In genomic region chr11:128603003-128603715, GRCh38 we compare ENCODE assay signal across 15 cellular contexts. TPM values are rescaled to one million over a fixed set of nuclear protein-coding genes. Genes with fewer than 3 reads are reported as not detected.
DNase-seq lines count a peak whose midpoint lies in the region; ATAC-seq and TF ChIP-seq lines count a peak whose summit lies in the region.
"Had no signal": no experiment of that assay in that cellular context is flagged by ENCODE, and none has a peak within 500 bp of the region (broad histone marks: within the 10 kb centered on the region; RNA-seq: fewer than 3 reads in every experiment).

No MANE protein-coding gene starts in this region.

- H3K4me2 ChIP-seq in GM23338, result no peak overlapping the region
- H3K4me2 ChIP-seq: A549 had no signal

- H3K36me3 Mint-ChIP-seq in activated CD8-positive, alpha-beta memory T cell treated with anti-CD3 and anti-CD28 coated beads, Interleukin-2, amount 10 ng/mL, durations not matched to agents 7 days and 5 days, result no peaks in the 10 kb centered on the region
- no peaks in the 10 kb centered on the region for H3K36me3 Mint-ChIP-seq in GM23338 (ENCODE audit: low read depth)
- no peaks in the 10 kb centered on the region for H3K36me3 Mint-ChIP-seq in activated CD8-positive, alpha-beta T cell treated with anti-CD3 and anti-CD28 coated beads, Interleukin-2, amount 10 ng/mL, durations not matched to agents 7 days and 5 days (ENCODE audit: low read depth)
- peaks cover 0 to 2% (median 0%) of the 10 kb centered on the region in 5 donors for H3K36me3 Mint-ChIP-seq in naive thymus-derived CD4-positive, alpha-beta T cell
- H3K36me3 Mint-ChIP-seq: mesothelial cell of epicardium had no signal

- no peak overlapping the region for H3K27ac Mint-ChIP-seq in activated CD8-positive, alpha-beta memory T cell treated with anti-CD3 and anti-CD28 coated beads, Interleukin-2, amount 10 ng/mL, durations not matched to agents 7 days and 5 days
- no peak overlapping the region for H3K27ac Mint-ChIP-seq in GM23338
- no peak overlapping the region for H3K27ac Mint-ChIP-seq in activated CD8-positive, alpha-beta T cell treated with anti-CD3 and anti-CD28 coated beads, Interleukin-2, amount 10 ng/mL, durations not matched to agents 7 days and 5 days
- H3K27ac Mint-ChIP-seq in naive thymus-derived CD4-positive, alpha-beta T cell, result peak overlapping the region in 6 of 9 donors; percentile 18 to 81 (median 31)
- H3K27ac Mint-ChIP-seq: mesothelial cell of epicardium had no signal

- H3K36me3 ChIP-seq in GM23338 (ENCODE audit: insufficient read depth), result no peaks in the 10 kb centered on the region
- H3K36me3 ChIP-seq in naive thymus-derived CD4-positive, alpha-beta T cell (ENCODE audit: control insufficient read depth in 2 of 3, insufficient read depth in 3 of 3, low read length in 3 of 3), result no peaks in the 10 kb centered on the region
- H3K36me3 ChIP-seq: neutrophil had no signal

- H3K9me2 ChIP-seq in GM23338 (ENCODE audit: insufficient read depth), result no peaks in the 10 kb centered on the region; the same call in 1 of the 2 replicates

- no peaks in the 10 kb centered on the region for H3K9me3 ChIP-seq in naive thymus-derived CD4-positive, alpha-beta T cell (ENCODE audit: control insufficient read depth in 2 of 3, low read length in 3 of 3)
- H3K9me3 ChIP-seq: A549, neutrophil had no signal

- ATAC-seq in activated CD8-positive, alpha-beta memory T cell treated with anti-CD3 and anti-CD28 coated beads, Interleukin-2, amount 10 ng/mL, durations not matched to agents 7 days and 5 days, result no peak
- no peak for ATAC-seq in GM23338
- no peak for ATAC-seq in activated CD8-positive, alpha-beta T cell treated with anti-CD3 and anti-CD28 coated beads, Interleukin-2, amount 10 ng/mL, durations not matched to agents 7 days and 5 days
- no peak for ATAC-seq in naive thymus-derived CD4-positive, alpha-beta T cell
- ATAC-seq in GM21390 (IDR thresholded peaks at IDR 0.05; ENCODE audit: unreplicated experiment), result no peak
- ATAC-seq: A549, K562 had no signal

- H3F3A ChIP-seq in GM23338 (replicated peaks; ENCODE audit: low read depth), result no peaks in the 10 kb centered on the region

- no peak overlapping the region for H3K4me3 ChIP-seq in GM23338
- H3K4me3 ChIP-seq in naive thymus-derived CD4-positive, alpha-beta T cell (ENCODE audit: low read length), result no peak overlapping the region
- H3K4me3 ChIP-seq: A549, K562 had no signal

- H3K4me1 Mint-ChIP-seq in activated CD8-positive, alpha-beta memory T cell treated with anti-CD3 and anti-CD28 coated beads, Interleukin-2, amount 10 ng/mL, durations not matched to agents 7 days and 5 days, result peaks cover 8% of the 10 kb centered on the region
- peaks cover 28% of the 10 kb centered on the region for H3K4me1 Mint-ChIP-seq in GM23338
- peaks cover 10% of the 10 kb centered on the region for H3K4me1 Mint-ChIP-seq in activated CD8-positive, alpha-beta T cell treated with anti-CD3 and anti-CD28 coated beads, Interleukin-2, amount 10 ng/mL, durations not matched to agents 7 days and 5 days (ENCODE audit: low read depth)
- H3K4me1 Mint-ChIP-seq in naive thymus-derived CD4-positive, alpha-beta T cell, result peaks cover 7 to 86% (median 70%) of the 10 kb centered on the region in 7 donors
- H3K4me1 Mint-ChIP-seq: mesothelial cell of epicardium had no signal

- no peaks in the 10 kb centered on the region for H3K9me3 Mint-ChIP-seq in activated CD8-positive, alpha-beta memory T cell treated with anti-CD3 and anti-CD28 coated beads, Interleukin-2, amount 10 ng/mL, durations not matched to agents 7 days and 5 days (ENCODE audit: low read depth)
- H3K9me3 Mint-ChIP-seq in GM23338, result no peaks in the 10 kb centered on the region
- H3K9me3 Mint-ChIP-seq in activated CD8-positive, alpha-beta T cell treated with anti-CD3 and anti-CD28 coated beads, Interleukin-2, amount 10 ng/mL, durations not matched to agents 7 days and 5 days (ENCODE audit: insufficient read depth), result no peaks in the 10 kb centered on the region
- peaks cover 0 to 2% (median 0%) of the 10 kb centered on the region in 11 donors for H3K9me3 Mint-ChIP-seq in naive thymus-derived CD4-positive, alpha-beta T cell

- peak overlapping the region; percentile 45; the same call in 1 of the 2 replicates for H2AFZ ChIP-seq in GM23338

- H3K4me3 Mint-ChIP-seq in activated CD8-positive, alpha-beta memory T cell treated with anti-CD3 and anti-CD28 coated beads, Interleukin-2, amount 10 ng/mL, durations not matched to agents 7 days and 5 days, result no peak overlapping the region
- H3K4me3 Mint-ChIP-seq in GM23338, result no peak overlapping the region
- H3K4me3 Mint-ChIP-seq in activated CD8-positive, alpha-beta T cell treated with anti-CD3 and anti-CD28 coated beads, Interleukin-2, amount 10 ng/mL, durations not matched to agents 7 days and 5 days, result no peak overlapping the region
- peak overlapping the region in 1 of 10 donors; percentile 19 for H3K4me3 Mint-ChIP-seq in naive thymus-derived CD4-positive, alpha-beta T cell
- H3K4me3 Mint-ChIP-seq: mesothelial cell of epicardium had no signal

- peak; percentile 11 for DNase-seq in activated CD8-positive, alpha-beta memory T cell treated with anti-CD3 and anti-CD28 coated beads, Interleukin-2, amount 10 ng/mL, durations not matched to agents 7 days and 5 days
- DNase-seq in activated CD8-positive, alpha-beta memory T cell treated with anti-CD3 and anti-CD28 coated beads, Interleukin-2, amount 50 U/mL, for 48 hours, result no peak
- DNase-seq in GM23338 (ENCODE audit: low spot score) (no peak), KG1 (lab: John Stamatoyannopoulos, UW) (no peak), RWPE1 (ENCODE audit: low spot score) (no peak)
- DNase-seq in activated CD8-positive, alpha-beta T cell treated with anti-CD3 and anti-CD28 coated beads, Interleukin-2, amount 10 ng/mL, durations not matched to agents 7 days and 5 days, result peak; percentile 19
- no peak for DNase-seq in naive thymus-derived CD4-positive, alpha-beta T cell
- DNase-seq: activated effector memory CD4-positive, alpha-beta T cell treated with Interleukin-2 at 50 U/mL for 16 hours; NCI-H2029 had no signal

- H3K27me3 Mint-ChIP-seq in activated CD8-positive, alpha-beta memory T cell treated with anti-CD3 and anti-CD28 coated beads, Interleukin-2, amount 10 ng/mL, durations not matched to agents 7 days and 5 days, result no peaks in the 10 kb centered on the region
- H3K27me3 Mint-ChIP-seq in GM23338 (ENCODE audit: insufficient read depth, low read depth, poor library complexity), result no peaks in the 10 kb centered on the region
- H3K27me3 Mint-ChIP-seq in activated CD8-positive, alpha-beta T cell treated with anti-CD3 and anti-CD28 coated beads, Interleukin-2, amount 10 ng/mL, durations not matched to agents 7 days and 5 days (ENCODE audit: low read depth), result no peaks in the 10 kb centered on the region
- no peaks in the 10 kb centered on the region for H3K27me3 Mint-ChIP-seq in naive thymus-derived CD4-positive, alpha-beta T cell

- H3K27ac ChIP-seq in GM23338 (ENCODE audit: low read depth) (no peak overlapping the region), RWPE1 (no peak overlapping the region)
- no peak overlapping the region for H3K27ac ChIP-seq in naive thymus-derived CD4-positive, alpha-beta T cell (ENCODE audit: low read depth, low read length)
- H3K27ac ChIP-seq: A549, C4-2B, neutrophil had no signal

- H3K4me1 ChIP-seq in GM23338 (ENCODE audit: insufficient read depth), result peaks cover 21% of the 10 kb centered on the region
- peaks cover 0 to 27% of the 10 kb centered on the region in 2 donors for H3K4me1 ChIP-seq in naive thymus-derived CD4-positive, alpha-beta T cell (ENCODE audit: control insufficient read depth in 2 of 2, insufficient read depth in 2 of 2, low read length in 2 of 2)
- H3K4me1 ChIP-seq: A549 had no signal

- POLR2A ChIA-PET in activated CD8-positive, alpha-beta T cell treated with anti-CD3 and anti-CD28 coated beads, Interleukin-2, amount 10 ng/mL, durations not matched to agents 7 days and 5 days (lab: Charles Lee), result interaction anchor here (0.6 to 1.1 kb wide), 3 partner anchors 57 to 83 kb away, joined by 3 to 5 read pairs (median 5); no protein-coding TSS in a partner anchor
- POLR2A ChIA-PET in naive thymus-derived CD4-positive, alpha-beta T cell (lab: Charles Lee), result interaction anchor here (0.7 to 5.5 kb wide), 10 partner anchors 8 to 102 kb away, joined by 3 to 24 read pairs (median 5); no protein-coding TSS in a partner anchor
- POLR2A ChIA-PET in RWPE1 (lab: Yijun Ruan, JAX; ENCODE audit: low non-redundant PET), result no interaction called here

- no peaks in the 10 kb centered on the region for H3K79me2 ChIP-seq in GM23338 (replicated peaks; ENCODE audit: insufficient read depth)

- H3K27me3 ChIP-seq in GM23338 (ENCODE audit: insufficient read depth), result no peaks in the 10 kb centered on the region
- H3K27me3 ChIP-seq in naive thymus-derived CD4-positive, alpha-beta T cell (ENCODE audit: control insufficient read depth in 2 of 2, insufficient read depth in 2 of 2, low read length in 2 of 2), result no peaks in the 10 kb centered on the region
- H3K27me3 ChIP-seq: neutrophil had no signal

- H4K20me1 ChIP-seq in GM23338 (replicated peaks; ENCODE audit: insufficient read depth), result no peaks in the 10 kb centered on the region

- intact Hi-C loops in naive thymus-derived CD4-positive, alpha-beta T cell (cut with micrococcal nuclease), result loop anchor here in 1 of 2 donors (2.0 kb wide), 1 partner anchor 20 kb away; no protein-coding TSS in a partner anchor

- CTCF ChIA-PET in activated CD8-positive, alpha-beta memory T cell treated with anti-CD3 and anti-CD28 coated beads, Interleukin-2, amount 10 ng/mL, durations not matched to agents 7 days and 5 days (lab: Charles Lee), result interaction anchor here (0.9 to 3.2 kb wide), 4 partner anchors 10 to 446 kb away, joined by 3 to 14 read pairs (median 4); no protein-coding TSS in a partner anchor
- CTCF ChIA-PET in activated CD8-positive, alpha-beta T cell treated with anti-CD3 and anti-CD28 coated beads, Interleukin-2, amount 10 ng/mL, durations not matched to agents 7 days and 5 days (lab: Charles Lee), result interaction anchor here (0.8 to 9.7 kb wide), 5 partner anchors 11 to 227 kb away, joined by 3 to 99 read pairs (median 5); no protein-coding TSS in a partner anchor
- CTCF ChIA-PET in naive thymus-derived CD4-positive, alpha-beta T cell (lab: Charles Lee), result interaction anchor here (0.9 to 3.4 kb wide), 3 partner anchors 26 to 228 kb away, joined by 7 to 14 read pairs (median 9); no protein-coding TSS in a partner anchor
- CTCF ChIA-PET in RWPE1 (lab: Yijun Ruan, JAX), result no interaction called here

- TF ChIP-seq CTCF in GM23338 (conservative IDR thresholded peaks at IDR 0.05; ENCODE audit: low read depth in 2 of 2), result no peak
- no peak for TF ChIP-seq CTCF in RWPE1 (conservative IDR thresholded peaks at IDR 0.05; ENCODE audit: low read depth)

TF ChIP-seq in GM23338, 12 proteins besides CTCF, POLR2A, EP300 and RAD21 (continues in another document):
- TF ChIP-seq ZNF114 (CRISPR knock-in tag; IDR thresholded peaks at IDR 0.05), result no peak

RNA-seq across cellular contexts. Expression of gene ETS1, which starts 15.8 kb away (rescaled TPM):
- total RNA-seq in activated CD8-positive, alpha-beta memory T cell treated with anti-CD3 and anti-CD28 coated beads, Interleukin-2, amount 10 ng/mL, durations not matched to agents 7 days and 5 days, result 100 to 1,000 TPM; 408 to 671 TPM
- 49.0 and 52.6 TPM in 2 replicates for total RNA-seq in GM23338 (2014; rRNA removed; shearing (Covaris generic))
- polyA plus RNA-seq in GM23338 (2016; fragmentation: Nextera tagmentation; extraction: Ambion mirVana), result 25.2 and 25.6 TPM in 2 replicates
- total RNA-seq in activated CD8-positive, alpha-beta T cell treated with anti-CD3 and anti-CD28 coated beads, Interleukin-2, amount 10 ng/mL, durations not matched to agents 7 days and 5 days, result 100 to 1,000 TPM; 456 to 467 TPM
- 100 to 1,000 TPM; 659 to 871 (median 773) TPM for total RNA-seq in naive thymus-derived CD4-positive, alpha-beta T cell
- polyA plus RNA-seq in naive thymus-derived CD4-positive, alpha-beta T cell, result 100 to 1,000 TPM; 514 to 634 TPM

Comparison
In these comparisons a context has a peak if more than half of its experiments do, and no peak if none do; other contexts are left out.
1. DNase-seq: peak in activated CD8-positive, alpha-beta memory T cell treated with anti-CD3 and anti-CD28 coated beads, Interleukin-2, amount 10 ng/mL, durations not matched to agents 7 days and 5 days (single experiment) and activated CD8-positive, alpha-beta T cell treated with anti-CD3 and anti-CD28 coated beads, Interleukin-2, amount 10 ng/mL, durations not matched to agents 7 days and 5 days (single experiment); none in activated CD8-positive, alpha-beta memory T cell treated with anti-CD3 and anti-CD28 coated beads, Interleukin-2, amount 50 U/mL, for 48 hours (single experiment), GM23338 (single experiment), naive thymus-derived CD4-positive, alpha-beta T cell (0 of 9), KG1 (single experiment) and RWPE1 (single experiment).
2. H3K27ac Mint-ChIP-seq: peak in naive thymus-derived CD4-positive, alpha-beta T cell (6 of 9); none in activated CD8-positive, alpha-beta memory T cell treated with anti-CD3 and anti-CD28 coated beads, Interleukin-2, amount 10 ng/mL, durations not matched to agents 7 days and 5 days (single experiment), GM23338 (single experiment) and activated CD8-positive, alpha-beta T cell treated with anti-CD3 and anti-CD28 coated beads, Interleukin-2, amount 10 ng/mL, durations not matched to agents 7 days and 5 days (single experiment).